ENCODE assay signal across 8 cellular contexts in the genomic region with DNA sequence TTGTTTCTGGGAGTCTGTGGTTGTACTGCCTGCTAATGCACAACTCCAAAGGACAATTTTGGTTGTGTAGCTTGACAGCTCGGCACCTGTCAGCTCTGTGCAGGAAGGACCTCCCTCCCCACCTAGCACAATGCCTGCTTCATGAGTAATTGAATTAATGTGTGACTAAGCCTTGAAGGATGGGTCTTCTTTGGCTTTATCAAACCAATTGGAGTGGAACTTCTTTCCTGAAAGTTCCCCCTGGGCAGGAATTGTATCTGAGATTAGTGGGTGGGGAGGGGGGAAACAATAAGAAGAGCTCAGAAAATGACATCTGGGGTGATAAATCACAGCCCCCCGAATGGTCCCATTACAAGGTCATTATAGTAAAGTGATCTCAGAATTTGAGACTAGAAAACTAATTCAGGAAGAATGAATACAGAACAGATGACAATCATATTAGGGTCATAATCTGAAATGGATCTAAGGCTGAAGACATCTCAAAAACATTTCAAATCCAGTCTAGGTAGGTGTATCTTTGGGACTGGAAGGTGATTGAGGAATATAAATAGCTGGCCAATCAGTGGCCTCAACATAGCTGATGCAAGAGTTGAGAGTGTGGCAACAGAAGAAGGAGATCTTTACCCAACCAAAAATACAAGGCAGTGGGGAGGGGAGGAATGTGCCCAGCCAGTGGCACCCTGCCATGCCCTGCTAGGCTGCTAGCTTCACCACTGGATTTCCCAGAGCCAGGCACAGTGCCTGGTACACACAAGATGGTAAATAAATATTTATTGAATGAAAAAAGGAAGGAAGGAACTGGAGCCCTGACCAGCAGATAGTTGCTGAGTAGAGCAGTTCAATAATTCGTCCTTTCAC. TPM values are rescaled to one million over a fixed set of nuclear protein-coding genes. Genes with fewer than 3 reads are reported as not detected.
A peak's percentile ranks its signal among the peaks of the same experiment; 100 is the strongest.
DNase-seq lines count a peak whose midpoint lies in the region; ATAC-seq and TF ChIP-seq lines count a peak whose summit lies in the region.

No MANE protein-coding gene starts in this region.

- H3K36me3 ChIP-seq in aorta (ENCODE audit: control insufficient read depth in 1 of 2, insufficient read depth in 2 of 2, low read length in 1 of 2), result no peaks in the 10 kb centered on the region

- H3K4me3 ChIP-seq in coronary artery (no peak overlapping the region), aorta (ENCODE audit: low read length in 2 of 2) (no peak overlapping the region)

- H3K4me1 ChIP-seq in aorta (ENCODE audit: control insufficient read depth in 1 of 2, insufficient read depth in 2 of 2, low read length in 2 of 2), result no peaks in the 10 kb centered on the region

- H3K27ac ChIP-seq in coronary artery, result peak overlapping the region; percentile 35 to 79
- H3K27ac ChIP-seq in aorta (ENCODE audit: low read depth in 1 of 2, low read length in 2 of 2), result no peak overlapping the region

- 24 to 33% methylated on average over 3 of the region's 3 CpGs for WGBS in aorta, 2 donors

- no peak for TF ChIP-seq CTCF in coronary artery (IDR thresholded peaks at IDR 0.05)

- intact Hi-C loops in aorta (cut with DNase I), result no loop called here

- no peaks in the 10 kb centered on the region for H3K9me3 ChIP-seq in aorta (ENCODE audit: control insufficient read depth, low read length)

- DNase-seq in DMS153 (lab: John Stamatoyannopoulos, UW), result peak; percentile 40
- DNase-seq in HT1080 (ENCODE audit: low read depth), result peak; percentile 74
- peak; percentile 77 for DNase-seq in SK-MEL-5 (ENCODE audit: low read depth, low spot score)
- no peak for DNase-seq in coronary artery (ENCODE audit: low spot score)
- DNase-seq in medulla oblongata (ENCODE audit: extremely low spot score), result peak; percentile 33
- DNase-seq in aorta, result peak; percentile 70 to 80
- DNase-seq in pons (ENCODE audit: low spot score), result no peak

- no peak for ATAC-seq in aorta (ENCODE audit: low FRiP score)
- ATAC-seq in HG02970 (IDR thresholded peaks at IDR 0.05; ENCODE audit: low FRiP score, unreplicated experiment), result no peak

- in situ Hi-C loops in SK-MEL-5 (cut with HindIII; ENCODE audit: low pct_unique_long_range_greater_than_20kb, low sequenced_read_pairs), result no loop called here

- H3K27me3 ChIP-seq in aorta (ENCODE audit: control insufficient read depth in 1 of 2, insufficient read depth in 2 of 2, low read length in 1 of 2), result no peaks in the 10 kb centered on the region

RNA-seq across cellular contexts. Expression of a gene that starts 10.1 kb away (rescaled TPM):
- 20.7 and 24.6 TPM in 2 replicates for total RNA-seq in HT1080 (2014; rRNA removed; shearing (Covaris generic))
- polyA plus RNA-seq in HT1080 (2015; cell fraction: cytosol; rRNA removed), result 35.2 and 35.5 TPM in 2 replicates
- polyA plus RNA-seq in HT1080 (2015; cell fraction: nucleus; rRNA removed), result 46.1 and 54.5 TPM in 2 replicates
- 33.5 and 43.1 TPM in 2 replicates for total RNA-seq in SK-MEL-5 (2014; rRNA removed; shearing (Covaris generic))
- 89.7 and 99.2 TPM in 2 replicates for polyA plus RNA-seq in SK-MEL-5 (2015; cell fraction: cytosol; rRNA removed)
- polyA plus RNA-seq in SK-MEL-5 (2015; cell fraction: nucleus; rRNA removed), result 63.3 and 64.8 TPM in 2 replicates
- total RNA-seq in aorta, result 10 to 100 TPM in 1 of 2 donors, 1 to 10 TPM in 1; 9.8 to 11.1 TPM
- 1 to 10 TPM; 5.3 to 5.6 TPM for polyA plus RNA-seq in aorta

RNA-seq across cellular contexts. Expression of a gene that starts 13.3 kb away (rescaled TPM):
- total RNA-seq in HT1080 (2014; rRNA removed; shearing (Covaris generic)), result 171 and 197 TPM in 2 replicates
- 182 and 237 TPM in 2 replicates for polyA plus RNA-seq in HT1080 (2015; cell fraction: cytosol; rRNA removed)
- polyA plus RNA-seq in HT1080 (2015; cell fraction: nucleus; rRNA removed), result 73.9 and 87.3 TPM in 2 replicates
- total RNA-seq in SK-MEL-5 (2014; rRNA removed; shearing (Covaris generic)), result 34.9 and 37.2 TPM in 2 replicates
- polyA plus RNA-seq in SK-MEL-5 (2015; cell fraction: cytosol; rRNA removed), result 53.3 and 98.9 TPM in 2 replicates
- polyA plus RNA-seq in SK-MEL-5 (2015; cell fraction: nucleus; rRNA removed), result 33.2 and 43.8 TPM in 2 replicates
- total RNA-seq in aorta, result 10 to 100 TPM; 56.3 to 74.0 TPM
- 100 to 1,000 TPM; 232 to 391 TPM for polyA plus RNA-seq in aorta

RNA-seq across cellular contexts. Expression of a gene that starts 16.4 kb away (rescaled TPM):
- total RNA-seq in HT1080 (2014; rRNA removed; shearing (Covaris generic)), result 82.0 and 85.2 TPM in 2 replicates
- 81.9 and 82.4 TPM in 2 replicates for polyA plus RNA-seq in HT1080 (2015; cell fraction: cytosol; rRNA removed)
- 68.3 and 68.4 TPM in 2 replicates for polyA plus RNA-seq in HT1080 (2015; cell fraction: nucleus; rRNA removed)
- 133 and 136 TPM in 2 replicates for total RNA-seq in SK-MEL-5 (2014; rRNA removed; shearing (Covaris generic))
- polyA plus RNA-seq in SK-MEL-5 (2015; cell fraction: cytosol; rRNA removed), result 86.1 and 98.8 TPM in 2 replicates
- polyA plus RNA-seq in SK-MEL-5 (2015; cell fraction: nucleus; rRNA removed), result 91.1 and 136 TPM in 2 replicates
- 10 to 100 TPM; 66.4 to 67.3 TPM for total RNA-seq in aorta
- 100 to 1,000 TPM in 1 of 2 donors, 10 to 100 TPM in 1; 80.4 to 111 TPM for polyA plus RNA-seq in aorta

Comparison
In these comparisons a context has a peak if more than half of its experiments do, and no peak if none do; other contexts are left out.
1. DNase-seq: peak in DMS153 (single experiment), HT1080 (single experiment), SK-MEL-5 (single experiment), medulla oblongata (single experiment) and aorta (2 of 2); none in coronary artery (single experiment) and pons (single experiment).
2. H3K27ac ChIP-seq: peak in coronary artery (2 of 2); none in aorta (0 of 2).